8 cellular contexts compared by ENCODE assay signal in the genomic region with DNA sequence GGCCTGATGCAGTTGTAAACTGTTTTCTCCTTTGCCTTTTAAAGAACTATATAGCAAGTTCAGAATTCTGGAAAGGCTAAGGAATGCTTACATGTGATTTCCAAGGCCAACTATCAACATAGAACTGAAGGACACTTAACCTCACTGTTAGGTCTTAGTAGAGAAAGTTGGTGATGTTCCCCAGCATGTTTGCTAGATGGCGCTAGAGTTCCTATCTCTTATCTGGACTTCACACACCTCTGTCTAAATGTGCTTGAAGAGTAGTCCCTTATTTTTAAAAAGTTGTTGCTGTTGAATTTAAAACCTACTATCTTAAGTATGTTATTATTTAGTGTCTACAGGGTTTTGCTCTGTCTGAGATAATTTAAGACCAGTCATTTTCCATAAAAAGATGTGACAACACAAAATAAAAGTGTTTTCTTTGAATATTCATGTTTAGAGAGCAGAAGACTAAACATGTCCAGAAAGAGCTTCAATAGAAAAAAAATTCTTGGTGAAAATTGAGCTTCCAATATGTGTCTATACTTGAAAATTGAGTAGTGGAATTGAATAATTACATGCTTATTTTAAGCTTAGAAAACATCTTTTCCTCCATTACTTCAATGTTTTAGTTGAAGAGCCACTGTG.
A peak's percentile ranks its signal among the peaks of the same experiment; 100 is the strongest.
DNase-seq lines count a peak whose midpoint lies in the region; ATAC-seq and TF ChIP-seq lines count a peak whose summit lies in the region.

No MANE protein-coding gene starts in this region.

- no peaks in the 10 kb centered on the region for H3K4me1 ChIP-seq in sigmoid colon
- no peaks in the 10 kb centered on the region for H3K4me1 ChIP-seq in effector memory CD4-positive, alpha-beta T cell (ENCODE audit: control insufficient read depth, insufficient read depth, low read length, poor library complexity, severe bottlenecking)

- no peaks in the 10 kb centered on the region for H3K27me3 ChIP-seq in sigmoid colon
- H3K27me3 ChIP-seq in effector memory CD4-positive, alpha-beta T cell (replicated peaks; ENCODE audit: control insufficient read depth, insufficient read depth, low read length, poor library complexity, severe bottlenecking): no peaks in the 10 kb centered on the region

- no peak overlapping the region for H3K27ac ChIP-seq in sigmoid colon
- H3K27ac ChIP-seq in effector memory CD4-positive, alpha-beta T cell (ENCODE audit: insufficient read depth, low read length, poor library complexity, severe bottlenecking): no peak overlapping the region

- H3K4me3 Mint-ChIP-seq in endothelial cell (ENCODE audit: unreplicated experiment): no peak overlapping the region

- TF ChIP-seq EP300 in sigmoid colon (IDR thresholded peaks at IDR 0.05): no peak

- in situ Hi-C loops in ACHN (cut with HindIII; ENCODE audit: low pct_ligation_motif_present, low pct_unique_long_range_greater_than_20kb, low sequenced_read_pairs): no loop called here

- ATAC-seq in GM18858 (IDR thresholded peaks at IDR 0.05; ENCODE audit: unreplicated experiment): peak; percentile 81
- no peak for ATAC-seq in HG03159 (IDR thresholded peaks at IDR 0.05; ENCODE audit: unreplicated experiment)

- no peaks in the 10 kb centered on the region for H3K27me3 Mint-ChIP-seq in endothelial cell (ENCODE audit: unreplicated experiment)

- no peaks in the 10 kb centered on the region for H3K36me3 ChIP-seq in sigmoid colon
- H3K36me3 ChIP-seq in effector memory CD4-positive, alpha-beta T cell (ENCODE audit: control insufficient read depth, insufficient read depth, low read length): no peaks in the 10 kb centered on the region

- peaks cover 7% of the 10 kb centered on the region for H3K4me1 Mint-ChIP-seq in endothelial cell (ENCODE audit: unreplicated experiment)

- WGBS in sigmoid colon, 2 donors: 0 to 4% methylated on average over 1 of the region's 1 CpG

- intact Hi-C loops in sigmoid colon (cut with DNase I): no loop called here

- H3K4me3 ChIP-seq in sigmoid colon: no peak overlapping the region
- H3K4me3 ChIP-seq in effector memory CD4-positive, alpha-beta T cell (ENCODE audit: insufficient read depth, low read depth, low read length, poor library complexity, severe bottlenecking): no peak overlapping the region

- no peaks in the 10 kb centered on the region for H3K9me3 Mint-ChIP-seq in endothelial cell (ENCODE audit: unreplicated experiment)

- H3K27ac Mint-ChIP-seq in endothelial cell (ENCODE audit: unreplicated experiment): no peak overlapping the region

- no peaks in the 10 kb centered on the region for H3K36me3 Mint-ChIP-seq in endothelial cell (ENCODE audit: low read depth, unreplicated experiment)

- TF ChIP-seq CTCF in endothelial cell (IDR thresholded peaks at IDR 0.05; ENCODE audit: unreplicated experiment) (peak; percentile 64), sigmoid colon (IDR thresholded peaks at IDR 0.05) (no peak)

- no peak for TF ChIP-seq POLR2A in sigmoid colon (IDR thresholded peaks at IDR 0.05)

- peaks cover 0 to 5% (median 3%) of the 10 kb centered on the region in 4 donors for H3K9me3 ChIP-seq in sigmoid colon
- peaks cover 4% of the 10 kb centered on the region for H3K9me3 ChIP-seq in effector memory CD4-positive, alpha-beta T cell (ENCODE audit: control insufficient read depth, low read length)

- DNase-seq in ACHN: peak; percentile 31
- peak; percentile 9 to 27 for DNase-seq in NCI-H2081 (lab: John Stamatoyannopoulos, UW)
- DNase-seq in endothelial cell (ENCODE audit: low spot score): peak; percentile 22
- no peak for DNase-seq in sigmoid colon
- no peak for DNase-seq in activated naive CD4-positive, alpha-beta T cell treated with anti-CD3 and anti-CD28 coated beads, Interleukin-2, amount 50 U/mL, for 16 hours
- no peak for DNase-seq in effector memory CD4-positive, alpha-beta T cell

Comparison
In these comparisons a context has a peak if more than half of its experiments do, and no peak if none do; other contexts are left out.
1. DNase-seq: peak in ACHN (single experiment), NCI-H2081 (2 of 2) and endothelial cell (single experiment); none in sigmoid colon (single experiment), activated naive CD4-positive, alpha-beta T cell treated with anti-CD3 and anti-CD28 coated beads, Interleukin-2, amount 50 U/mL, for 16 hours (single experiment) and effector memory CD4-positive, alpha-beta T cell (0 of 3).